ENCODE assay signal across 9 cellular contexts in the genomic region with DNA sequence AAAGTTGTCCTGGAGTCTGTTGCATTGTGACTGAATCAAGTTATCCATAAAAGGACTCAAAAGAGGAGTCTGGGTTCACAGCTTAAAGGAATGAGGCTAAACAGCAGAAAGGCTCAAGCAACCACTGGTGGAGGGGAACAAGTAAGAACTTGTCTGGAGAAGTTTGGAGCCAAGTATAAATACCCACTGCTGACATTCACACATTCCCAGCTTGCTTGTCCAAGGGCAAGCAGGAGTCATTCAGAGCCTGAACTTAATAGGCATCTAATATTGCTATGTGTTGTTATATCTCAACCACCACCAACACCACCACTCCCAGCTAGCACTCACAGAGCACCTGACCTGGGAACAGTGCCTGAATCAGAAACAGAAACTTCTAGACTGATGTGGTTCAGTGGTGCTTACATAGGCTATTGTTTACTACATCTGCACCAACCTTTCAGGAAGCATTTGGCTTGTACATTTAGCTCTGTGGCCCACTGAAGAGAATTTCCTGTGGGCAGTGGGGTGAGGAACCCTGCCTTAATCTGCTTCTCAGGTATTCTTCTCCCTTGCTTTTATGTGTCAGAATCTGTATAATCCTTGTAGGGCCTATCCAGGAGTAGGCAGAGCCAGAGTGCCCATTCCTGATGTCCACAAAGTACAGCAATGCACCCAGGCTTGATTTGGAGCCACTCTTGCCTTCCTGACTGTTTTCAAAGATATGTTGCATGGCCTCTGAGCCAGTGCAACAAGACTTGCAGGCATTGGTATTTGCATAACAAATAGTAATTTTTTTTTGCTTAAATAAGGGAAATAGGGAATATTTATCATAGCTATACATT. TPM values are rescaled to one million over a fixed set of nuclear protein-coding genes. Genes with fewer than 3 reads are reported as not detected.
DNase-seq lines count a peak whose midpoint lies in the region; ATAC-seq and TF ChIP-seq lines count a peak whose summit lies in the region.
"Not testable (repeated sequence)": the region's sequence is repeated elsewhere in the genome, so short reads cannot be mapped to it uniquely, and the experiment has no call there.
"Had no signal": no experiment of that assay in that cellular context is flagged by ENCODE, and none has a peak within 500 bp of the region (broad histone marks: within the 10 kb centered on the region; RNA-seq: fewer than 3 reads in every experiment).

No MANE protein-coding gene starts in this region.

- H3K27me3 Mint-ChIP-seq in activated CD4-positive, alpha-beta T cell treated with anti-CD3 and anti-CD28 coated beads, Interleukin-2, amount 10 ng/mL, durations not matched to agents 7 days and 5 days, result not testable (repeated sequence)

- H3K27ac Mint-ChIP-seq in activated CD4-positive, alpha-beta T cell treated with anti-CD3 and anti-CD28 coated beads, Interleukin-2, amount 10 ng/mL, durations not matched to agents 7 days and 5 days, result peak overlapping the region; percentile 79
- H3K27ac Mint-ChIP-seq in stimulated activated effector memory CD8-positive, alpha-beta T cell treated with anti-CD3 and anti-CD28 coated beads, Interleukin-12 subunit alpha, Interleukin-12 subunit beta, amount 100 ng/mL, for 72 hours, result not testable (repeated sequence)

- H3K4me3 Mint-ChIP-seq in activated CD4-positive, alpha-beta T cell treated with anti-CD3 and anti-CD28 coated beads, Interleukin-2, amount 10 ng/mL, durations not matched to agents 7 days and 5 days; stimulated activated effector memory CD8-positive, alpha-beta T cell treated with anti-CD3 and anti-CD28 coated beads, Interleukin-12 subunit alpha, Interleukin-12 subunit beta, amount 100 ng/mL, for 72 hours: not testable (repeated sequence)

- H3K27me3 ChIP-seq in lower lobe of right lung (ENCODE audit: low read depth), result not testable (repeated sequence)

- peak; percentile 44 for DNase-seq in DMS 273 (lab: John Stamatoyannopoulos, UW; ENCODE audit: unreplicated experiment)
- peak; percentile 51 for DNase-seq in activated CD4-positive, alpha-beta T cell treated with anti-CD3 and anti-CD28 coated beads, Interleukin-2, amount 10 ng/mL, durations not matched to agents 7 days and 5 days
- DNase-seq in lower lobe of right lung; stimulated activated effector memory CD8-positive, alpha-beta T cell treated with anti-CD3 and anti-CD28 coated beads, Interleukin-12 subunit alpha, Interleukin-12 subunit beta, amount 100 ng/mL, for 72 hours (ENCODE audit: low spot score in 2 of 2): not testable (repeated sequence)

- H3K27ac ChIP-seq in lower lobe of right lung, result not testable (repeated sequence)

- CTCF ChIA-PET in activated CD4-positive, alpha-beta T cell treated with anti-CD3 and anti-CD28 coated beads, Interleukin-2, amount 10 ng/mL, durations not matched to agents 7 days and 5 days (lab: Charles Lee), result not testable (repeated sequence)

- POLR2A ChIA-PET in activated CD4-positive, alpha-beta T cell treated with anti-CD3 and anti-CD28 coated beads, Interleukin-2, amount 10 ng/mL, durations not matched to agents 7 days and 5 days (lab: Charles Lee), result not testable (repeated sequence)

- TF ChIP-seq CTCF in lower lobe of right lung (IDR thresholded peaks at IDR 0.05), result not testable (repeated sequence)

- not testable (repeated sequence) for H3K9me3 ChIP-seq in lower lobe of right lung

- not testable (repeated sequence) for H3K4me3 ChIP-seq in lower lobe of right lung

- H3K36me3 ChIP-seq in lower lobe of right lung, result not testable (repeated sequence)

- peaks cover 16% of the 10 kb centered on the region for H3K4me1 ChIP-seq in lower lobe of right lung

- H3K9me3 Mint-ChIP-seq in activated CD4-positive, alpha-beta T cell treated with anti-CD3 and anti-CD28 coated beads, Interleukin-2, amount 10 ng/mL, durations not matched to agents 7 days and 5 days; stimulated activated effector memory CD8-positive, alpha-beta T cell treated with anti-CD3 and anti-CD28 coated beads, Interleukin-12 subunit alpha, Interleukin-12 subunit beta, amount 100 ng/mL, for 72 hours: not testable (repeated sequence)

- ATAC-seq in GM19452 (IDR thresholded peaks at IDR 0.05; ENCODE audit: unreplicated experiment) (peak; percentile 67), HG02763 (IDR thresholded peaks at IDR 0.05; ENCODE audit: unreplicated experiment) (peak; percentile 83), HG03571 (IDR thresholded peaks at IDR 0.05; ENCODE audit: unreplicated experiment) (peak; percentile 58), esophagus mucosa (peak; percentile 92), lower lobe of right lung (peak; percentile 24 to 53)
- ATAC-seq in stimulated activated effector memory CD8-positive, alpha-beta T cell treated with anti-CD3 and anti-CD28 coated beads, Interleukin-12 subunit alpha, Interleukin-12 subunit beta, amount 100 ng/mL, for 72 hours, result peak; percentile 48

- H3K4me1 Mint-ChIP-seq in activated CD4-positive, alpha-beta T cell treated with anti-CD3 and anti-CD28 coated beads, Interleukin-2, amount 10 ng/mL, durations not matched to agents 7 days and 5 days, result peaks cover 47% of the 10 kb centered on the region
- not testable (repeated sequence) for H3K4me1 Mint-ChIP-seq in stimulated activated effector memory CD8-positive, alpha-beta T cell treated with anti-CD3 and anti-CD28 coated beads, Interleukin-12 subunit alpha, Interleukin-12 subunit beta, amount 100 ng/mL, for 72 hours

- not testable (repeated sequence) for H3K36me3 Mint-ChIP-seq in activated CD4-positive, alpha-beta T cell treated with anti-CD3 and anti-CD28 coated beads, Interleukin-2, amount 10 ng/mL, durations not matched to agents 7 days and 5 days (ENCODE audit: low read depth); stimulated activated effector memory CD8-positive, alpha-beta T cell treated with anti-CD3 and anti-CD28 coated beads, Interleukin-12 subunit alpha, Interleukin-12 subunit beta, amount 100 ng/mL, for 72 hours

- intact Hi-C loops in lower lobe of right lung (cut with DNase I), result not testable (repeated sequence)

RNA-seq across cellular contexts. Expression of a gene that starts 36.5 kb away (rescaled TPM):
- total RNA-seq in activated CD4-positive, alpha-beta T cell treated with anti-CD3 and anti-CD28 coated beads, Interleukin-2, amount 10 ng/mL, durations not matched to agents 7 days and 5 days, result not detected
- total RNA-seq in esophagus mucosa (0.48 TPM), lower lobe of right lung (0.44 TPM)
- total RNA-seq: activated T-helper 17 cell treated with anti-CD3 and anti-CD28 coated beads, Interleukin-2, amount 50 U/mL, for 72 hours had no signal

Comparison
In these comparisons a context has a peak if more than half of its experiments do, and no peak if none do; other contexts are left out.
1. ATAC-seq: peak in every context shown above with its lines; median percentile 92 in esophagus mucosa; 83 in HG02763; 67 in GM19452; 58 in HG03571; 48 in stimulated activated effector memory CD8-positive, alpha-beta T cell treated with anti-CD3 and anti-CD28 coated beads, Interleukin-12 subunit alpha, Interleukin-12 subunit beta, amount 100 ng/mL, for 72 hours; 38 in lower lobe of right lung.